ENCODE assay signal across 1 cellular context in genomic region chr11:74279256-74279655, GRCh38.
TF ChIP-seq lines count a peak whose summit lies in the region.

No MANE protein-coding gene starts in this region.

TF ChIP-seq in WTC11, 78 proteins besides CTCF, POLR2A, EP300 and RAD21 (continued from another document):
- TF ChIP-seq ATF2 (CRISPR knock-in tag; IDR thresholded peaks at IDR 0.05; ENCODE audit: borderline replicate concordance, low read depth) (no peak), SMAD3 (CRISPR knock-in tag; IDR thresholded peaks at IDR 0.05; ENCODE audit: borderline replicate concordance) (no peak), ZNF219 (CRISPR knock-in tag; IDR thresholded peaks at IDR 0.05; ENCODE audit: borderline replicate concordance) (no peak), PRDM15 (CRISPR knock-in tag; IDR thresholded peaks at IDR 0.05) (no peak)
